1 cellular context compared by ENCODE assay signal in genomic region chr2:181907635-181908034, GRCh38.
TF ChIP-seq lines count a peak whose summit lies in the region.

No MANE protein-coding gene starts in this region.

TF ChIP-seq in K562, 482 proteins besides CTCF, POLR2A, EP300 and RAD21:
- TF ChIP-seq CHD7 (IDR thresholded peaks at IDR 0.05; ENCODE audit: low read depth, low read length): no peak
- peak; percentile 59 for TF ChIP-seq C11orf30 (IDR thresholded peaks at IDR 0.05; ENCODE audit: low read depth)
- no peak for TF ChIP-seq BHLHE40 (IDR thresholded peaks at IDR 0.05; ENCODE audit: low read length)
- TF ChIP-seq ZNF639 (CRISPR knock-in tag; conservative IDR thresholded peaks at IDR 0.05 in 1 of 2, IDR thresholded peaks at IDR 0.05 in 1 of 2): no peak
- no peak for TF ChIP-seq NCOA2 (IDR thresholded peaks at IDR 0.05; ENCODE audit: partially characterized antibody in 2 of 2)
- peak; percentile 72 for TF ChIP-seq ZNF316 (IDR thresholded peaks at IDR 0.05)
- TF ChIP-seq MAFG (tag; conservative IDR thresholded peaks at IDR 0.05): 0 out of 2 replicates have a peak, but pooled peaks have one; percentile 19
- 0 out of 2 replicates have a peak, but pooled peaks have one; percentile 25 for TF ChIP-seq MAFF (IDR thresholded peaks at IDR 0.05; ENCODE audit: low read length)
